ENCODE assay signal across 10 cellular contexts in genomic region chr20:3686867-3687321, GRCh38. TPM values are rescaled to one million over a fixed set of nuclear protein-coding genes. Genes with fewer than 3 reads are reported as not detected.
DNase-seq lines count a peak whose midpoint lies in the region; ATAC-seq, FAIRE-seq and TF ChIP-seq lines count a peak whose summit lies in the region.
"Had no signal": no experiment of that assay in that cellular context is flagged by ENCODE, and none has a peak within 500 bp of the region (broad histone marks: within the 10 kb centered on the region; RNA-seq: fewer than 3 reads in every experiment).

No MANE protein-coding gene starts in this region.

- no peak overlapping the region for H3K23ac ChIP-seq in mesenchymal stem cell (ENCODE audit: low read length in 2 of 2)

- whole genome bisulfite sequencing in mesenchymal stem cell: 63% methylated on average over 8 of the region's 9 CpGs

- no peak for ATAC-seq in HG02610 (IDR thresholded peaks at IDR 0.05; ENCODE audit: unreplicated experiment)
- no peak for ATAC-seq in HG02642 (IDR thresholded peaks at IDR 0.05; ENCODE audit: poor library complexity, unreplicated experiment)

- peak overlapping the region in 1 of 2 experiments; percentile 69 for H3K4me3 ChIP-seq in mesenchymal stem cell (ENCODE audit: insufficient read depth in 1 of 2, low read depth in 1 of 2, low read length in 2 of 2)
- H3K4me3 ChIP-seq in uterus: no peak overlapping the region

- DNase-seq in NCI-H2171 treated with DMSO at 0.1 percent for 48 hours (lab: John Stamatoyannopoulos, UW) (peak; percentile 53), NCI-H2171 (lab: John Stamatoyannopoulos, UW) (no peak), mesenchymal stem cell (peak; percentile 63), uterus (peak; percentile 94 to 95), NCI-H1105 treated with DMSO at 0.1 percent for 48 hours (lab: John Stamatoyannopoulos, UW) (no peak)
- DNase-seq: BE2C, RPMI8226 had no signal

- FAIRE-seq in endometrium (lab: Jason Lieb, UNC): peak; percentile 95

- H3K4ac ChIP-seq in mesenchymal stem cell (ENCODE audit: low read depth in 1 of 2, low read length in 2 of 2): no peak overlapping the region

- no peaks in the 10 kb centered on the region for H3K79me1 ChIP-seq in mesenchymal stem cell (replicated peaks; ENCODE audit: low read length, poor library complexity, severe bottlenecking)

- H2AK5ac ChIP-seq in mesenchymal stem cell (ENCODE audit: low read length, severe bottlenecking): peak overlapping the region; percentile 86

- H2BK120ac ChIP-seq in mesenchymal stem cell (ENCODE audit: low read depth, low read length): no peak overlapping the region

- intact Hi-C loops in uterus (cut with DNase I; ENCODE audit: low total_unique reads): no loop called here

- H3K27ac ChIP-seq in mesenchymal stem cell (ENCODE audit: low read length, poor library complexity, severe bottlenecking): peak overlapping the region; percentile 61
- H3K27ac ChIP-seq in uterus: peak overlapping the region; percentile 77 to 89

- no peaks in the 10 kb centered on the region for H3K27me3 ChIP-seq in mesenchymal stem cell (ENCODE audit: control insufficient read depth in 1 of 2, insufficient read depth in 1 of 2, low read length in 2 of 2)
- no peaks in the 10 kb centered on the region for H3K27me3 ChIP-seq in uterus
- H3K27me3 ChIP-seq: BE2C had no signal

- no peak for TF ChIP-seq POLR2A in uterus (IDR thresholded peaks at IDR 0.05)

- H2BK15ac ChIP-seq in mesenchymal stem cell (ENCODE audit: low read depth, poor library complexity, severe bottlenecking): peak overlapping the region; percentile 21

- H3K9me3 ChIP-seq in mesenchymal stem cell (ENCODE audit: control insufficient read depth, low read length) (no peaks in the 10 kb centered on the region), uterus (no peaks in the 10 kb centered on the region)
- H3K9me3 ChIP-seq: BE2C had no signal

- no peak overlapping the region for H2AFZ ChIP-seq in mesenchymal stem cell (ENCODE audit: low read depth, low read length)

- peak overlapping the region; percentile 21 for H4K91ac ChIP-seq in mesenchymal stem cell (ENCODE audit: low read length)

- peak overlapping the region in 1 of 2 experiments; percentile 11 for H3K14ac ChIP-seq in mesenchymal stem cell (ENCODE audit: low read length in 2 of 2)

- peaks cover 14% of the 10 kb centered on the region for H3K4me1 ChIP-seq in mesenchymal stem cell (ENCODE audit: control insufficient read depth, insufficient read depth, low read depth, low read length)
- peaks cover 4 to 6% of the 10 kb centered on the region in 2 donors for H3K4me1 ChIP-seq in uterus
- H3K4me1 ChIP-seq: BE2C had no signal

- H3K4me2 ChIP-seq in mesenchymal stem cell (ENCODE audit: low read length, poor library complexity, severe bottlenecking): peak overlapping the region; percentile 51

- H2BK12ac ChIP-seq in mesenchymal stem cell (ENCODE audit: low read length in 2 of 2): no peak overlapping the region

- H3K36me3 ChIP-seq in mesenchymal stem cell (ENCODE audit: control insufficient read depth in 1 of 2, insufficient read depth in 2 of 2, low read depth in 1 of 2, low read length in 2 of 2): no peaks in the 10 kb centered on the region
- no peaks in the 10 kb centered on the region for H3K36me3 ChIP-seq in uterus
- H3K36me3 ChIP-seq: BE2C had no signal

- peak in 1 of 4 experiments; percentile 34 for TF ChIP-seq CTCF in uterus (IDR thresholded peaks at IDR 0.05)

- peak overlapping the region; percentile 74 for H3K9ac ChIP-seq in mesenchymal stem cell (ENCODE audit: low read length)

- H2BK5ac ChIP-seq in mesenchymal stem cell (ENCODE audit: low read depth, low read length, poor library complexity, severe bottlenecking): peak overlapping the region; percentile 9

- no peak overlapping the region for H4K8ac ChIP-seq in mesenchymal stem cell (ENCODE audit: low read length)

- H3K18ac ChIP-seq in mesenchymal stem cell (ENCODE audit: low read depth in 1 of 2, low read length in 2 of 2): peak overlapping the region in 1 of 2 experiments; percentile 37

RNA-seq across cellular contexts. Expression of gene ADAM33, which starts 5.1 kb away (rescaled TPM):
- 8.8 TPM for polyA plus RNA-seq in mesenchymal stem cell (2013, experiment 1 of 2)
- polyA plus RNA-seq in mesenchymal stem cell (2013, experiment 2 of 2): 7.8 TPM
- 100 to 1,000 TPM in 2 of 4 donors, 10 to 100 TPM in 2; 66.5 to 215 (median 128) TPM for total RNA-seq in uterus

RNA-seq across cellular contexts. Expression of gene GFRA4, which starts 23.7 kb away (rescaled TPM):
- not detected for polyA plus RNA-seq in mesenchymal stem cell (2013, experiment 1 of 2)
- polyA plus RNA-seq in mesenchymal stem cell (2013, experiment 2 of 2): not detected
- not detected for total RNA-seq in uterus

RNA-seq across cellular contexts. Expression of gene SIGLEC1, which starts 25.5 kb away (rescaled TPM):
- polyA plus RNA-seq in mesenchymal stem cell (2013, experiment 1 of 2): not detected
- polyA plus RNA-seq in mesenchymal stem cell (2013, experiment 2 of 2): not detected
- total RNA-seq in uterus: 1 to 10 TPM; 1.0 to 7.9 (median 3.4) TPM

RNA-seq across cellular contexts. Expression of gene HSPA12B, which starts 45.6 kb away (rescaled TPM):
- 0.03 TPM for polyA plus RNA-seq in mesenchymal stem cell (2013, experiment 1 of 2)
- 0.04 TPM for polyA plus RNA-seq in mesenchymal stem cell (2013, experiment 2 of 2)
- total RNA-seq in uterus: 10 to 100 TPM in 3 of 4 donors, 1 to 10 TPM in 1; 4.7 to 46.2 (median 27.6) TPM

Comparison
In these comparisons a context has a peak if more than half of its experiments do, and no peak if none do; other contexts are left out.
1. DNase-seq: peak in NCI-H2171 treated with DMSO at 0.1 percent for 48 hours (single experiment), mesenchymal stem cell (single experiment) and uterus (2 of 2); none in NCI-H2171 (single experiment) and NCI-H1105 treated with DMSO at 0.1 percent for 48 hours (single experiment).